ENCODE assay signal across 8 cellular contexts in genomic region chr2:75710577-75711253, GRCh38. TPM values are rescaled to one million over a fixed set of nuclear protein-coding genes. Genes with fewer than 3 reads are reported as not detected.
A peak's percentile ranks its signal among the peaks of the same experiment; 100 is the strongest.
DNase-seq lines count a peak whose midpoint lies in the region; ATAC-seq lines count a peak whose summit lies in the region.

Gene GCFC2 (minus strand): TSS chr2:75710915. CDS start chr2:75710855, 60 bp downstream.

- H3K36me3 Mint-ChIP-seq in activated T-helper 17 cell treated with anti-CD3 and anti-CD28 coated beads, Interleukin-2, amount 50 U/mL, for 72 hours (ENCODE audit: low read depth) = peaks cover 18% of the 10 kb centered on the region
- peaks cover 6% of the 10 kb centered on the region for H3K36me3 Mint-ChIP-seq in natural killer cell treated with Interleukin-12 subunit alpha and Interleukin-12 subunit beta and Interleukin-15 and Interleukin-18, amount 100 ng/mL, for 72 hours
- peaks cover 19% of the 10 kb centered on the region for H3K36me3 Mint-ChIP-seq in stimulated activated naive CD8-positive, alpha-beta T cell treated with anti-CD3 and anti-CD28 coated beads, Interleukin-15, Interleukin-2, amounts not matched to agents 100 ng/mL and 50 ng/mL, for 24 hours (ENCODE audit: low read depth)

- peak; percentile 91 for ATAC-seq in activated T-helper 17 cell treated with anti-CD3 and anti-CD28 coated beads, Interleukin-2, amount 50 U/mL, for 72 hours (replicated peaks)
- peak; percentile 95 for ATAC-seq in natural killer cell treated with Interleukin-12 subunit alpha and Interleukin-12 subunit beta and Interleukin-15 and Interleukin-18, amount 100 ng/mL, for 72 hours

- DNase-seq in EH (ENCODE audit: low read depth) (peak; percentile 89), GM23248 (peak; percentile 93), Kasumi-1 (lab: John Stamatoyannopoulos, UW) (peak; percentile 79 to 85), RPMI8226 (peak; percentile 88), fibroblast of peridontal ligament (ENCODE audit: extremely low read depth) (peak; percentile 83)
- DNase-seq in natural killer cell treated with Interleukin-12 subunit alpha and Interleukin-12 subunit beta and Interleukin-15 and Interleukin-18, amount 100 ng/mL, for 72 hours (ENCODE audit: low spot score) = peak; percentile 91

- peak within 1 kb of the TSS; percentile 94 for H3K27ac Mint-ChIP-seq in activated T-helper 17 cell treated with anti-CD3 and anti-CD28 coated beads, Interleukin-2, amount 50 U/mL, for 72 hours
- H3K27ac Mint-ChIP-seq in natural killer cell treated with Interleukin-12 subunit alpha and Interleukin-12 subunit beta and Interleukin-15 and Interleukin-18, amount 100 ng/mL, for 72 hours = peak within 1 kb of the TSS; percentile 56 to 91
- H3K27ac Mint-ChIP-seq in stimulated activated naive CD8-positive, alpha-beta T cell treated with anti-CD3 and anti-CD28 coated beads, Interleukin-15, Interleukin-2, amounts not matched to agents 100 ng/mL and 50 ng/mL, for 24 hours = peak within 1 kb of the TSS; percentile 96

- peak within 1 kb of the TSS; percentile 79 for H3K4me3 Mint-ChIP-seq in activated T-helper 17 cell treated with anti-CD3 and anti-CD28 coated beads, Interleukin-2, amount 50 U/mL, for 72 hours
- H3K4me3 Mint-ChIP-seq in natural killer cell treated with Interleukin-12 subunit alpha and Interleukin-12 subunit beta and Interleukin-15 and Interleukin-18, amount 100 ng/mL, for 72 hours = peak within 1 kb of the TSS; percentile 85
- peak within 1 kb of the TSS; percentile 86 for H3K4me3 Mint-ChIP-seq in stimulated activated naive CD8-positive, alpha-beta T cell treated with anti-CD3 and anti-CD28 coated beads, Interleukin-15, Interleukin-2, amounts not matched to agents 100 ng/mL and 50 ng/mL, for 24 hours

- H3F3A ChIP-seq in GM23248 (ENCODE audit: insufficient read depth) = peaks cover 7% of the 10 kb centered on the region; the same call in 1 of the 2 replicates

- peaks cover 37% of the 10 kb centered on the region for H3K79me2 ChIP-seq in GM23248 (ENCODE audit: insufficient read depth)

- peaks cover 39% of the 10 kb centered on the region for H3K4me1 ChIP-seq in GM23248 (ENCODE audit: insufficient read depth)

- peak within 1 kb of the TSS; percentile 90 for H3K4me2 ChIP-seq in GM23248 (ENCODE audit: unreplicated experiment)

- peaks cover 6% of the 10 kb centered on the region for H3K4me1 Mint-ChIP-seq in activated T-helper 17 cell treated with anti-CD3 and anti-CD28 coated beads, Interleukin-2, amount 50 U/mL, for 72 hours
- H3K4me1 Mint-ChIP-seq in natural killer cell treated with Interleukin-12 subunit alpha and Interleukin-12 subunit beta and Interleukin-15 and Interleukin-18, amount 100 ng/mL, for 72 hours (ENCODE audit: low read depth in 2 of 2) = peaks cover 16 to 17% of the 10 kb centered on the region in 2 donors
- H3K4me1 Mint-ChIP-seq in stimulated activated naive CD8-positive, alpha-beta T cell treated with anti-CD3 and anti-CD28 coated beads, Interleukin-15, Interleukin-2, amounts not matched to agents 100 ng/mL and 50 ng/mL, for 24 hours (ENCODE audit: low read depth) = peaks cover 26% of the 10 kb centered on the region

- peak within 1 kb of the TSS; percentile 88 for H3K4me3 ChIP-seq in GM23248

- H3K27me3 ChIP-seq in GM23248 (replicated peaks; ENCODE audit: insufficient read depth) = no peaks in the 10 kb centered on the region

- 0 to 1% methylated on average over 64 of the region's 66 CpGs for WGBS in GM23248 (ENCODE audit: low coverage in 1 of 2, low lambda C conversion rate in 2 of 2, missing lambda C conversion rate in 2 of 2), 2 experiments

- no peaks in the 10 kb centered on the region for H3K9me3 Mint-ChIP-seq in activated T-helper 17 cell treated with anti-CD3 and anti-CD28 coated beads, Interleukin-2, amount 50 U/mL, for 72 hours
- H3K9me3 Mint-ChIP-seq in natural killer cell treated with Interleukin-12 subunit alpha and Interleukin-12 subunit beta and Interleukin-15 and Interleukin-18, amount 100 ng/mL, for 72 hours = no peaks in the 10 kb centered on the region
- no peaks in the 10 kb centered on the region for H3K9me3 Mint-ChIP-seq in stimulated activated naive CD8-positive, alpha-beta T cell treated with anti-CD3 and anti-CD28 coated beads, Interleukin-15, Interleukin-2, amounts not matched to agents 100 ng/mL and 50 ng/mL, for 24 hours

- H3K9ac ChIP-seq in GM23248 = peak within 1 kb of the TSS; percentile 88

- no peaks in the 10 kb centered on the region for H3K9me2 ChIP-seq in GM23248 (ENCODE audit: insufficient read depth)

- no peaks in the 10 kb centered on the region for H4K20me1 ChIP-seq in GM23248 (ENCODE audit: insufficient read depth)

- H3K9me3 ChIP-seq in GM23248 (ENCODE audit: low read depth) = no peaks in the 10 kb centered on the region

- no peaks in the 10 kb centered on the region for H3K27me3 Mint-ChIP-seq in activated T-helper 17 cell treated with anti-CD3 and anti-CD28 coated beads, Interleukin-2, amount 50 U/mL, for 72 hours
- H3K27me3 Mint-ChIP-seq in natural killer cell treated with Interleukin-12 subunit alpha and Interleukin-12 subunit beta and Interleukin-15 and Interleukin-18, amount 100 ng/mL, for 72 hours = peaks cover 7 to 8% of the 10 kb centered on the region in 2 donors
- H3K27me3 Mint-ChIP-seq in stimulated activated naive CD8-positive, alpha-beta T cell treated with anti-CD3 and anti-CD28 coated beads, Interleukin-15, Interleukin-2, amounts not matched to agents 100 ng/mL and 50 ng/mL, for 24 hours = peaks cover 4% of the 10 kb centered on the region

- peak within 1 kb of the TSS; percentile 100 for H2AFZ ChIP-seq in GM23248

- in situ Hi-C loops in GM23248 (cut with MboI) = no loop called here

- H3K36me3 ChIP-seq in GM23248 (ENCODE audit: low read depth) = no peaks in the 10 kb centered on the region

- H3K27ac ChIP-seq in GM23248 = peak within 1 kb of the TSS; percentile 73

RNA-seq across cellular contexts. Expression of gene GCFC2, which starts in this region (rescaled TPM):
- total RNA-seq in GM23248 (2014; rRNA removed; shearing (Covaris generic)) = 12.0 and 19.3 TPM in 2 replicates
- polyA plus RNA-seq in GM23248 (2016; fragmentation: Nextera tagmentation; extraction: Ambion mirVana) = 11.9 and 12.3 TPM in 2 replicates
- total RNA-seq in activated T-helper 17 cell treated with anti-CD3 and anti-CD28 coated beads, Interleukin-2, amount 50 U/mL, for 72 hours = 10 to 100 TPM; 15.4 to 22.5 TPM
- total RNA-seq in natural killer cell treated with Interleukin-12 subunit alpha and Interleukin-12 subunit beta and Interleukin-15 and Interleukin-18, amount 100 ng/mL, for 72 hours = 10 to 100 TPM; 13.5 to 24.8 TPM

Comparison
In these comparisons a context has a peak if more than half of its experiments do, and no peak if none do; other contexts are left out.
1. Peak in every context shown above with its lines: DNase-seq, ATAC-seq, H3K4me3 ChIP-seq and H3K27ac ChIP-seq.